25 cellular contexts compared by ENCODE assay signal in the genomic region with DNA sequence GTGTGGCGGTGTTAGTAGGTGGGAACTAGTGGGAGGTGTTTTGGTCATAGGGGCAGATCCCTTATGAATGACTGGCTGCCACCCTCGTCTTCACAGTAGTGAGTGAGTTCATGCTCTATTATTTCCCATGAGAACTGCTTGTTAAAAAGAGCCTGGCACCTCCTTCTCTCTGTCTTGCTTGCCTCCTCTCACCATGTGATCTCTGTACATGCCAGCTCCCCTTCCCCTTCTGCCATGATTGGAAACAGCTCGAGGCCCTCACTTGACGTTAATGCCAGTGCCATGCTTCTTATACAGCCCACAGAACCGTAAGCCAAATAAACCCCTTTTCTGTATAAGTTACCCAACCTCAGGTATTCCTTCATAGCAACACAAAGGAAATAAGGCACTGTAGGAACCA. TPM values are rescaled to one million over a fixed set of nuclear protein-coding genes. Genes with fewer than 3 reads are reported as not detected.
DNase-seq lines count a peak whose midpoint lies in the region; ATAC-seq and TF ChIP-seq lines count a peak whose summit lies in the region.
"Had no signal": no experiment of that assay in that cellular context is flagged by ENCODE, and none has a peak within 500 bp of the region (broad histone marks: within the 10 kb centered on the region; RNA-seq: fewer than 3 reads in every experiment).

No MANE protein-coding gene starts in this region.

- H3K9me3 ChIP-seq in sigmoid colon = no peaks in the 10 kb centered on the region
- H3K9me3 ChIP-seq: A549, BE2C had no signal

- H3K4me1 Mint-ChIP-seq in stimulated activated naive CD8-positive, alpha-beta T cell treated with anti-CD3 and anti-CD28 coated beads, Interleukin-15, Interleukin-2, amounts not matched to agents 100 ng/mL and 50 ng/mL, for 24 hours (ENCODE audit: low read depth) = no peaks in the 10 kb centered on the region
- H3K4me1 Mint-ChIP-seq: CD14-positive monocyte; CD8-positive, alpha-beta memory T cell; GM23338 had no signal

- TF ChIP-seq EP300 in sigmoid colon (IDR thresholded peaks at IDR 0.05) = no peak

- no peak for TF ChIP-seq CTCF in sigmoid colon (IDR thresholded peaks at IDR 0.05)

- no peaks in the 10 kb centered on the region for H3K36me3 ChIP-seq in sigmoid colon
- H3K36me3 ChIP-seq: BE2C; BLaER1 treated with 17β-estradiol and CSF1 and Interleukin-3, amounts not matched to agents 10 nM and 100 nM had no signal

- H3K27me3 Mint-ChIP-seq in stimulated activated naive CD8-positive, alpha-beta T cell treated with anti-CD3 and anti-CD28 coated beads, Interleukin-15, Interleukin-2, amounts not matched to agents 100 ng/mL and 50 ng/mL, for 24 hours = peaks cover 13% of the 10 kb centered on the region

- H3K27ac ChIP-seq in sigmoid colon = no peak overlapping the region
- H3K27ac ChIP-seq: A549; BLaER1 treated with 17β-estradiol and CSF1 and Interleukin-3, amounts not matched to agents 10 nM and 100 nM had no signal

- intact Hi-C loops in sigmoid colon (cut with DNase I) = no loop called here

- peak; percentile 7 for DNase-seq in activated CD8-positive, alpha-beta memory T cell treated with anti-CD3 and anti-CD28 coated beads for 24 hours
- no peak for DNase-seq in activated CD8-positive, alpha-beta memory T cell treated with anti-CD3 and anti-CD28 coated beads, Interleukin-2, amount 50 U/mL, for 4 hours
- no peak for DNase-seq in stimulated activated naive CD8-positive, alpha-beta T cell treated with anti-CD3 and anti-CD28 coated beads, Interleukin-15, Interleukin-2, amounts not matched to agents 100 U/mL and 50 U/mL, for 24 hours
- DNase-seq in sigmoid colon = peak; percentile 2
- no peak for DNase-seq in left lobe of liver (ENCODE audit: low spot score)
- no peak for DNase-seq in HPDE6-E6E7 (ENCODE audit: extremely low spot score)
- DNase-seq: 8988T; ACHN; AML-193; BE2C; CD4-positive, alpha-beta T cell; CD8-positive, alpha-beta memory T cell; DMS 273 treated with DMSO at 0.1 percent for 48 hours; DMS79; EL; GDM1; H9; HFFc6 had no signal

- WGBS in sigmoid colon, 2 donors = 61 to 70% methylated on average over 5 of the region's 5 CpGs

- H3K4me3 ChIP-seq in sigmoid colon = no peak overlapping the region
- H3K4me3 ChIP-seq: A549; BLaER1 treated with 17β-estradiol and CSF1 and Interleukin-3, amounts not matched to agents 10 nM and 100 nM; GM23338 had no signal

- no peaks in the 10 kb centered on the region for H3K27me3 ChIP-seq in sigmoid colon
- H3K27me3 ChIP-seq: BE2C had no signal

- ATAC-seq in stimulated activated naive CD8-positive, alpha-beta T cell treated with anti-CD3 and anti-CD28 coated beads, Interleukin-15, Interleukin-2, amounts not matched to agents 100 U/mL and 50 U/mL, for 24 hours = no peak
- no peak for ATAC-seq in left lobe of liver
- ATAC-seq: A549, GM23338, HCT116 had no signal

- H3K9me3 Mint-ChIP-seq in stimulated activated naive CD8-positive, alpha-beta T cell treated with anti-CD3 and anti-CD28 coated beads, Interleukin-15, Interleukin-2, amounts not matched to agents 100 ng/mL and 50 ng/mL, for 24 hours = no peaks in the 10 kb centered on the region
- H3K9me3 Mint-ChIP-seq: CD4-positive, alpha-beta T cell; CD8-positive, alpha-beta memory T cell; GM23338; HFFc6 had no signal

- H3K4me3 Mint-ChIP-seq in stimulated activated naive CD8-positive, alpha-beta T cell treated with anti-CD3 and anti-CD28 coated beads, Interleukin-15, Interleukin-2, amounts not matched to agents 100 ng/mL and 50 ng/mL, for 24 hours = no peak overlapping the region
- H3K4me3 Mint-ChIP-seq: CD14-positive monocyte; CD4-positive, alpha-beta T cell; CD8-positive, alpha-beta memory T cell; GM23338; H9; HFFc6 had no signal

- TF ChIP-seq POLR2A in sigmoid colon (IDR thresholded peaks at IDR 0.05) = no peak

- H3K4me1 ChIP-seq in sigmoid colon = no peaks in the 10 kb centered on the region
- H3K4me1 ChIP-seq: A549, BE2C had no signal

- H3K36me3 Mint-ChIP-seq in stimulated activated naive CD8-positive, alpha-beta T cell treated with anti-CD3 and anti-CD28 coated beads, Interleukin-15, Interleukin-2, amounts not matched to agents 100 ng/mL and 50 ng/mL, for 24 hours (ENCODE audit: low read depth) = no peaks in the 10 kb centered on the region
- H3K36me3 Mint-ChIP-seq: CD14-positive monocyte; CD8-positive, alpha-beta memory T cell had no signal

- peak overlapping the region; percentile 21 for H3K27ac Mint-ChIP-seq in stimulated activated naive CD8-positive, alpha-beta T cell treated with anti-CD3 and anti-CD28 coated beads, Interleukin-15, Interleukin-2, amounts not matched to agents 100 ng/mL and 50 ng/mL, for 24 hours
- H3K27ac Mint-ChIP-seq: CD14-positive monocyte; CD4-positive, alpha-beta T cell; GM23338; H9; HFFc6 had no signal

RNA-seq across cellular contexts. Expression of gene PNMA6F, which starts 21.7 kb away (rescaled TPM):
- total RNA-seq in sigmoid colon (not detected), left lobe of liver (not detected)
- polyA plus RNA-seq in sigmoid colon = not detected
- total RNA-seq: CD4-positive, alpha-beta T cell; CD8-positive, alpha-beta memory T cell; H4; H9; HFFc6 had no signal
- polyA plus RNA-seq: A549; CD14-positive monocyte; CD8-positive, alpha-beta memory T cell had no signal

RNA-seq across cellular contexts. Expression of gene ZNF275, which starts 34.1 kb away (rescaled TPM):
- total RNA-seq in sigmoid colon = 10 to 100 TPM in 2 of 4 donors, 1 to 10 TPM in 2; 8.6 to 13.3 (median 9.9) TPM
- polyA plus RNA-seq in sigmoid colon = 1 to 10 TPM; 1.4 to 3.7 (median 2.4) TPM
- 11.2 TPM for total RNA-seq in left lobe of liver

Comparison
In these comparisons a context has a peak if more than half of its experiments do, and no peak if none do; other contexts are left out.
1. DNase-seq: peak in activated CD8-positive, alpha-beta memory T cell treated with anti-CD3 and anti-CD28 coated beads for 24 hours (single experiment) and sigmoid colon (single experiment); none in activated CD8-positive, alpha-beta memory T cell treated with anti-CD3 and anti-CD28 coated beads, Interleukin-2, amount 50 U/mL, for 4 hours (single experiment), stimulated activated naive CD8-positive, alpha-beta T cell treated with anti-CD3 and anti-CD28 coated beads, Interleukin-15, Interleukin-2, amounts not matched to agents 100 U/mL and 50 U/mL, for 24 hours (single experiment), left lobe of liver (single experiment) and HPDE6-E6E7 (single experiment).